1 cellular context compared by ENCODE assay signal in the genomic region with DNA sequence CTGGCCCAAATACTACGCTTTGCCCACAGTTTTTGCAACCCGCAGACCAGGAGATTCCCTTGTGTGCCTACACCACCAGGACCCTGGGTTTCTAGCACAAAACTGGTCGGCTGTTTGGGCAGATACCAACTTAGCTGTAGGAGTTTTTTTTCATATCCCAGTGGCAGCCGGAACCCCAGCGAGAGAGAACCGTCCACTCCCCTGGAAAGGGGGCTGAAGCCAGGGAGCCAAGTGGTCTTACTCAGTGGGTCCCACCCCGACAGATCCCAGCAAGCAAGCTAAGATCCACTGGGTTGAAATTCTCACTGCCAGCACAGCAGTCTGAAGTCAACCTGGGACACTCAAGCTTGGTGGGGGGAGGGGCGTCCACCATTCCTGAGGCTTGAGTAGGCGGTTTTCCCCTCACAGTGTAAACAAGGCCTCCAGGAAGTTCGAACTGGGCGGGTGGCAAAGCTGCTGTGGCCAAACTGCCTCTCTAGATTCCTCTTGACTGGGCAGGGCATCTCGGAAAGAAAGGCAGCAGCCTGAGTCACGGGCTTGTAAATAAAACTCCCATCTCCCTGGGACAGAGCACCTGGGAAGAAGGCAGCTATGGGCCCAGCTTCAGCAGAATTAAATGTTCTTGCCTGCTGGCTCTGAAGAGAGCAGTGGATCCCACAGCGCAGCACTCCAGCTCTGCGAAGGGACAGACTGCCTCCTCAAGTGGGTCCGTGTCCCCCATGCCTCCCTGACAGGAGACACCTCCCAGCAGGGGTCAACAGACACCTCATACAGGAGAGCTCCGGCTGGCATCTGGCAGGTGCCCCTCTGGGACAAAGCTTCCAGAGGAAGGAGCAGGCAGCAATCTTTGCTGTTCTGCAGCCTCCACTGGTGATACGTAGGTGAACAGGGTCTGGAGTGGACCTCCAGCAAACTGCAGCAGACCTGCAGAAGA.
TF ChIP-seq lines count a peak whose summit lies in the region.

No MANE protein-coding gene starts in this region.

TF ChIP-seq in HepG2, 621 proteins besides CTCF, POLR2A, EP300 and RAD21 (continued from another document and continues in another):
- TF ChIP-seq, protein P1, sequence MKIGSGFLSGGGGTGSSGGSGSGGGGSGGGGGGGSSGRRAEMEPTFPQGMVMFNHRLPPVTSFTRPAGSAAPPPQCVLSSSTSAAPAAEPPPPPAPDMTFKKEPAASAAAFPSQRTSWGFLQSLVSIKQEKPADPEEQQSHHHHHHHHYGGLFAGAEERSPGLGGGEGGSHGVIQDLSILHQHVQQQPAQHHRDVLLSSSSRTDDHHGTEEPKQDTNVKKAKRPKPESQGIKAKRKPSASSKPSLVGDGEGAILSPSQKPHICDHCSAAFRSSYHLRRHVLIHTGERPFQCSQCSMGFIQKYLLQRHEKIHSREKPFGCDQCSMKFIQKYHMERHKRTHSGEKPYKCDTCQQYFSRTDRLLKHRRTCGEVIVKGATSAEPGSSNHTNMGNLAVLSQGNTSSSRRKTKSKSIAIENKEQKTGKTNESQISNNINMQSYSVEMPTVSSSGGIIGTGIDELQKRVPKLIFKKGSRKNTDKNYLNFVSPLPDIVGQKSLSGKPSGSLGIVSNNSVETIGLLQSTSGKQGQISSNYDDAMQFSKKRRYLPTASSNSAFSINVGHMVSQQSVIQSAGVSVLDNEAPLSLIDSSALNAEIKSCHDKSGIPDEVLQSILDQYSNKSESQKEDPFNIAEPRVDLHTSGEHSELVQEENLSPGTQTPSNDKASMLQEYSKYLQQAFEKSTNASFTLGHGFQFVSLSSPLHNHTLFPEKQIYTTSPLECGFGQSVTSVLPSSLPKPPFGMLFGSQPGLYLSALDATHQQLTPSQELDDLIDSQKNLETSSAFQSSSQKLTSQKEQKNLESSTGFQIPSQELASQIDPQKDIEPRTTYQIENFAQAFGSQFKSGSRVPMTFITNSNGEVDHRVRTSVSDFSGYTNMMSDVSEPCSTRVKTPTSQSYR (CRISPR knock-in tag; IDR thresholded peaks at IDR 0.05; ENCODE audit: borderline replicate concordance): peak; percentile 100
- TF ChIP-seq DNMT1 (CRISPR knock-in tag; IDR thresholded peaks at IDR 0.05): peak; percentile 56; the same call in 1 of the 2 replicates
- TF ChIP-seq NCOA2 (CRISPR knock-in tag; IDR thresholded peaks at IDR 0.05): peak; percentile 83
- TF ChIP-seq, protein P2, sequence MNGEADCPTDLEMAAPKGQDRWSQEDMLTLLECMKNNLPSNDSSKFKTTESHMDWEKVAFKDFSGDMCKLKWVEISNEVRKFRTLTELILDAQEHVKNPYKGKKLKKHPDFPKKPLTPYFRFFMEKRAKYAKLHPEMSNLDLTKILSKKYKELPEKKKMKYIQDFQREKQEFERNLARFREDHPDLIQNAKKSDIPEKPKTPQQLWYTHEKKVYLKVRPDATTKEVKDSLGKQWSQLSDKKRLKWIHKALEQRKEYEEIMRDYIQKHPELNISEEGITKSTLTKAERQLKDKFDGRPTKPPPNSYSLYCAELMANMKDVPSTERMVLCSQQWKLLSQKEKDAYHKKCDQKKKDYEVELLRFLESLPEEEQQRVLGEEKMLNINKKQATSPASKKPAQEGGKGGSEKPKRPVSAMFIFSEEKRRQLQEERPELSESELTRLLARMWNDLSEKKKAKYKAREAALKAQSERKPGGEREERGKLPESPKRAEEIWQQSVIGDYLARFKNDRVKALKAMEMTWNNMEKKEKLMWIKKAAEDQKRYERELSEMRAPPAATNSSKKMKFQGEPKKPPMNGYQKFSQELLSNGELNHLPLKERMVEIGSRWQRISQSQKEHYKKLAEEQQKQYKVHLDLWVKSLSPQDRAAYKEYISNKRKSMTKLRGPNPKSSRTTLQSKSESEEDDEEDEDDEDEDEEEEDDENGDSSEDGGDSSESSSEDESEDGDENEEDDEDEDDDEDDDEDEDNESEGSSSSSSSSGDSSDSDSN (CRISPR knock-in tag; IDR thresholded peaks at IDR 0.05): 0 out of 2 replicates have a peak, but pooled peaks have one; percentile 29
- TF ChIP-seq, protein P3, sequence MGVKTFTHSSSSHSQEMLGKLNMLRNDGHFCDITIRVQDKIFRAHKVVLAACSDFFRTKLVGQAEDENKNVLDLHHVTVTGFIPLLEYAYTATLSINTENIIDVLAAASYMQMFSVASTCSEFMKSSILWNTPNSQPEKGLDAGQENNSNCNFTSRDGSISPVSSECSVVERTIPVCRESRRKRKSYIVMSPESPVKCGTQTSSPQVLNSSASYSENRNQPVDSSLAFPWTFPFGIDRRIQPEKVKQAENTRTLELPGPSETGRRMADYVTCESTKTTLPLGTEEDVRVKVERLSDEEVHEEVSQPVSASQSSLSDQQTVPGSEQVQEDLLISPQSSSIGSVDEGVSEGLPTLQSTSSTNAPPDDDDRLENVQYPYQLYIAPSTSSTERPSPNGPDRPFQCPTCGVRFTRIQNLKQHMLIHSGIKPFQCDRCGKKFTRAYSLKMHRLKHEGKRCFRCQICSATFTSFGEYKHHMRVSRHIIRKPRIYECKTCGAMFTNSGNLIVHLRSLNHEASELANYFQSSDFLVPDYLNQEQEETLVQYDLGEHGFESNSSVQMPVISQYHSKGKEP (CRISPR knock-in tag; IDR thresholded peaks at IDR 0.05): 0 out of 2 replicates have a peak, but pooled peaks have one; percentile 30
- TF ChIP-seq ZNF547 (CRISPR knock-in tag; IDR thresholded peaks at IDR 0.05): 0 out of 2 replicates have a peak, but pooled peaks have one; percentile 56
- TF ChIP-seq MIER3 (CRISPR knock-in tag; IDR thresholded peaks at IDR 0.05; ENCODE audit: borderline replicate concordance): peak; percentile 64; the same call in 1 of the 2 replicates
- TF ChIP-seq, protein P4, sequence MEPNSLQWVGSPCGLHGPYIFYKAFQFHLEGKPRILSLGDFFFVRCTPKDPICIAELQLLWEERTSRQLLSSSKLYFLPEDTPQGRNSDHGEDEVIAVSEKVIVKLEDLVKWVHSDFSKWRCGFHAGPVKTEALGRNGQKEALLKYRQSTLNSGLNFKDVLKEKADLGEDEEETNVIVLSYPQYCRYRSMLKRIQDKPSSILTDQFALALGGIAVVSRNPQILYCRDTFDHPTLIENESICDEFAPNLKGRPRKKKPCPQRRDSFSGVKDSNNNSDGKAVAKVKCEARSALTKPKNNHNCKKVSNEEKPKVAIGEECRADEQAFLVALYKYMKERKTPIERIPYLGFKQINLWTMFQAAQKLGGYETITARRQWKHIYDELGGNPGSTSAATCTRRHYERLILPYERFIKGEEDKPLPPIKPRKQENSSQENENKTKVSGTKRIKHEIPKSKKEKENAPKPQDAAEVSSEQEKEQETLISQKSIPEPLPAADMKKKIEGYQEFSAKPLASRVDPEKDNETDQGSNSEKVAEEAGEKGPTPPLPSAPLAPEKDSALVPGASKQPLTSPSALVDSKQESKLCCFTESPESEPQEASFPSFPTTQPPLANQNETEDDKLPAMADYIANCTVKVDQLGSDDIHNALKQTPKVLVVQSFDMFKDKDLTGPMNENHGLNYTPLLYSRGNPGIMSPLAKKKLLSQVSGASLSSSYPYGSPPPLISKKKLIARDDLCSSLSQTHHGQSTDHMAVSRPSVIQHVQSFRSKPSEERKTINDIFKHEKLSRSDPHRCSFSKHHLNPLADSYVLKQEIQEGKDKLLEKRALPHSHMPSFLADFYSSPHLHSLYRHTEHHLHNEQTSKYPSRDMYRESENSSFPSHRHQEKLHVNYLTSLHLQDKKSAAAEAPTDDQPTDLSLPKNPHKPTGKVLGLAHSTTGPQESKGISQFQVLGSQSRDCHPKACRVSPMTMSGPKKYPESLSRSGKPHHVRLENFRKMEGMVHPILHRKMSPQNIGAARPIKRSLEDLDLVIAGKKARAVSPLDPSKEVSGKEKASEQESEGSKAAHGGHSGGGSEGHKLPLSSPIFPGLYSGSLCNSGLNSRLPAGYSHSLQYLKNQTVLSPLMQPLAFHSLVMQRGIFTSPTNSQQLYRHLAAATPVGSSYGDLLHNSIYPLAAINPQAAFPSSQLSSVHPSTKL (CRISPR knock-in tag; IDR thresholded peaks at IDR 0.05): peak; percentile 94
- peak; percentile 95 for TF ChIP-seq ZMYM4 (CRISPR knock-in tag; IDR thresholded peaks at IDR 0.05)
- TF ChIP-seq, protein P5, sequence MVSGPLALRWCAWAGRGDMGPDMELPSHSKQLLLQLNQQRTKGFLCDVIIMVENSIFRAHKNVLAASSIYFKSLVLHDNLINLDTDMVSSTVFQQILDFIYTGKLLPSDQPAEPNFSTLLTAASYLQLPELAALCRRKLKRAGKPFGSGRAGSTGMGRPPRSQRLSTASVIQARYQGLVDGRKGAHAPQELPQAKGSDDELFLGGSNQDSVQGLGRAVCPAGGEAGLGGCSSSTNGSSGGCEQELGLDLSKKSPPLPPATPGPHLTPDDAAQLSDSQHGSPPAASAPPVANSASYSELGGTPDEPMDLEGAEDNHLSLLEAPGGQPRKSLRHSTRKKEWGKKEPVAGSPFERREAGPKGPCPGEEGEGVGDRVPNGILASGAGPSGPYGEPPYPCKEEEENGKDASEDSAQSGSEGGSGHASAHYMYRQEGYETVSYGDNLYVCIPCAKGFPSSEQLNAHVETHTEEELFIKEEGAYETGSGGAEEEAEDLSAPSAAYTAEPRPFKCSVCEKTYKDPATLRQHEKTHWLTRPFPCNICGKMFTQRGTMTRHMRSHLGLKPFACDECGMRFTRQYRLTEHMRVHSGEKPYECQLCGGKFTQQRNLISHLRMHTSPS (CRISPR knock-in tag; IDR thresholded peaks at IDR 0.05; ENCODE audit: low read depth): peak; percentile 86
- TF ChIP-seq, protein P6, sequence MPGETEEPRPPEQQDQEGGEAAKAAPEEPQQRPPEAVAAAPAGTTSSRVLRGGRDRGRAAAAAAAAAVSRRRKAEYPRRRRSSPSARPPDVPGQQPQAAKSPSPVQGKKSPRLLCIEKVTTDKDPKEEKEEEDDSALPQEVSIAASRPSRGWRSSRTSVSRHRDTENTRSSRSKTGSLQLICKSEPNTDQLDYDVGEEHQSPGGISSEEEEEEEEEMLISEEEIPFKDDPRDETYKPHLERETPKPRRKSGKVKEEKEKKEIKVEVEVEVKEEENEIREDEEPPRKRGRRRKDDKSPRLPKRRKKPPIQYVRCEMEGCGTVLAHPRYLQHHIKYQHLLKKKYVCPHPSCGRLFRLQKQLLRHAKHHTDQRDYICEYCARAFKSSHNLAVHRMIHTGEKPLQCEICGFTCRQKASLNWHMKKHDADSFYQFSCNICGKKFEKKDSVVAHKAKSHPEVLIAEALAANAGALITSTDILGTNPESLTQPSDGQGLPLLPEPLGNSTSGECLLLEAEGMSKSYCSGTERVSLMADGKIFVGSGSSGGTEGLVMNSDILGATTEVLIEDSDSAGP (CRISPR knock-in tag; IDR thresholded peaks at IDR 0.05; ENCODE audit: borderline replicate concordance): peak; percentile 70; the same call in 1 of the 2 replicates
- peak; percentile 59 for TF ChIP-seq MED1 (CRISPR knock-in tag; IDR thresholded peaks at IDR 0.05)
- peak; percentile 55; the same call in 1 of the 2 replicates for TF ChIP-seq ZNF713 (CRISPR knock-in tag; IDR thresholded peaks at IDR 0.05)
- TF ChIP-seq RXRB (CRISPR knock-in tag; IDR thresholded peaks at IDR 0.05; ENCODE audit: borderline replicate concordance): peak; percentile 87
- TF ChIP-seq GABPB1 (CRISPR knock-in tag; IDR thresholded peaks at IDR 0.05): peak; percentile 65
- peak; percentile 73 for TF ChIP-seq BCL6 (CRISPR knock-in tag; IDR thresholded peaks at IDR 0.05)
- peak; percentile 77; the same call in 1 of the 2 replicates for TF ChIP-seq ETV6 (CRISPR knock-in tag; conservative IDR thresholded peaks at IDR 0.05)
- peak; percentile 51; the same call in 1 of the 2 replicates for TF ChIP-seq ZNF614 (CRISPR knock-in tag; IDR thresholded peaks at IDR 0.05; ENCODE audit: borderline replicate concordance)
- TF ChIP-seq, protein P7, sequence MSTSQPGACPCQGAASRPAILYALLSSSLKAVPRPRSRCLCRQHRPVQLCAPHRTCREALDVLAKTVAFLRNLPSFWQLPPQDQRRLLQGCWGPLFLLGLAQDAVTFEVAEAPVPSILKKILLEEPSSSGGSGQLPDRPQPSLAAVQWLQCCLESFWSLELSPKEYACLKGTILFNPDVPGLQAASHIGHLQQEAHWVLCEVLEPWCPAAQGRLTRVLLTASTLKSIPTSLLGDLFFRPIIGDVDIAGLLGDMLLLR (CRISPR knock-in tag; IDR thresholded peaks at IDR 0.05): 0 out of 2 replicates have a peak, but pooled peaks have one; percentile 48
- TF ChIP-seq ATF7-NPFF (CRISPR knock-in tag; IDR thresholded peaks at IDR 0.05; ENCODE audit: low read depth): peak; percentile 79
- peak; percentile 72 for TF ChIP-seq ZNF335 (CRISPR knock-in tag; IDR thresholded peaks at IDR 0.05)
- TF ChIP-seq YY1 (IDR thresholded peaks at IDR 0.05; ENCODE audit: insufficient read depth, insufficient replicate concordance, low read depth, low read length): peak; percentile 49
- TF ChIP-seq THAP11 (CRISPR knock-in tag; IDR thresholded peaks at IDR 0.05): peak; percentile 46; the same call in 1 of the 2 replicates
- peak; percentile 84 for TF ChIP-seq ZNF644 (CRISPR knock-in tag; IDR thresholded peaks at IDR 0.05; ENCODE audit: low read depth)
- 0 out of 2 replicates have a peak, but pooled peaks have one; percentile 26 for TF ChIP-seq CHD2 (IDR thresholded peaks at IDR 0.05; ENCODE audit: low read depth, low read length)
- peak; percentile 97 for TF ChIP-seq FOSL2 (CRISPR knock-in tag; IDR thresholded peaks at IDR 0.05)
- 0 out of 2 replicates have a peak, but pooled peaks have one; percentile 37 for TF ChIP-seq ZKSCAN8 (CRISPR knock-in tag; IDR thresholded peaks at IDR 0.05; ENCODE audit: borderline replicate concordance)
- peak; percentile 76; the same call in 1 of the 2 replicates for TF ChIP-seq ZNF253 (CRISPR knock-in tag; IDR thresholded peaks at IDR 0.05; ENCODE audit: borderline replicate concordance)
- peak in 1 of 2 experiments; percentile 62; a peak in 1 of 4 replicates for TF ChIP-seq KLF16 (CRISPR knock-in tag; IDR thresholded peaks at IDR 0.05)
- TF ChIP-seq ELF3 (CRISPR knock-in tag; IDR thresholded peaks at IDR 0.05): peak; percentile 96
- TF ChIP-seq, protein P8, sequence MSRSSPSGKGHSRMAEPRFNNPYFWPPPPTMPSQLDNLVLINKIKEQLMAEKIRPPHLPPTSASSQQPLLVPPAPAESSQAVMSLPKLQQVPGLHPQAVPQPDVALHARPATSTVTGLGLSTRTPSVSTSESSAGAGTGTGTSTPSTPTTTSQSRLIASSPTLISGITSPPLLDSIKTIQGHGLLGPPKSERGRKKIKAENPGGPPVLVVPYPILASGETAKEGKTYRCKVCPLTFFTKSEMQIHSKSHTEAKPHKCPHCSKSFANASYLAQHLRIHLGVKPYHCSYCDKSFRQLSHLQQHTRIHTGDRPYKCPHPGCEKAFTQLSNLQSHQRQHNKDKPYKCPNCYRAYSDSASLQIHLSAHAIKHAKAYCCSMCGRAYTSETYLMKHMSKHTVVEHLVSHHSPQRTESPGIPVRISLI (CRISPR knock-in tag; IDR thresholded peaks at IDR 0.05; ENCODE audit: borderline replicate concordance): 0 out of 2 replicates have a peak, but pooled peaks have one; percentile 30
- 0 out of 2 replicates have a peak, but pooled peaks have one; percentile 55 for TF ChIP-seq ZNF274 (CRISPR knock-in tag; IDR thresholded peaks at IDR 0.05)
- peak; percentile 49; the same call in 1 of the 2 replicates for TF ChIP-seq DPF2 (CRISPR knock-in tag; IDR thresholded peaks at IDR 0.05; ENCODE audit: borderline replicate concordance, low read depth)
- peak; percentile 38; the same call in 1 of the 2 replicates for TF ChIP-seq ZBTB7B (CRISPR knock-in tag; IDR thresholded peaks at IDR 0.05)
- TF ChIP-seq, protein P9, sequence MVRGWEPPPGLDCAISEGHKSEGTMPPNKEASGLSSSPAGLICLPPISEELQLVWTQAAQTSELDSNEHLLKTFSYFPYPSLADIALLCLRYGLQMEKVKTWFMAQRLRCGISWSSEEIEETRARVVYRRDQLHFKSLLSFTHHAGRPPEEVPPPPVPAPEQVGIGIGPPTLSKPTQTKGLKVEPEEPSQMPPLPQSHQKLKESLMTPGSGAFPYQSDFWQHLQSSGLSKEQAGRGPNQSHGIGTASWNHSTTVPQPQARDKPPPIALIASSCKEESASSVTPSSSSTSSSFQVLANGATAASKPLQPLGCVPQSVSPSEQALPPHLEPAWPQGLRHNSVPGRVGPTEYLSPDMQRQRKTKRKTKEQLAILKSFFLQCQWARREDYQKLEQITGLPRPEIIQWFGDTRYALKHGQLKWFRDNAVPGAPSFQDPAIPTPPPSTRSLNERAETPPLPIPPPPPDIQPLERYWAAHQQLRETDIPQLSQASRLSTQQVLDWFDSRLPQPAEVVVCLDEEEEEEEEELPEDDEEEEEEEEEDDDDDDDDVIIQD (CRISPR knock-in tag; IDR thresholded peaks at IDR 0.05; ENCODE audit: low read depth): peak; percentile 99
